ENCODE assay signal across 1 cellular context in genomic region chr11:126357055-126357962, GRCh38.
TF ChIP-seq lines count a peak whose summit lies in the region.

No MANE protein-coding gene starts in this region.

TF ChIP-seq in HepG2, 621 proteins besides CTCF, POLR2A, EP300 and RAD21 (continued from another document):
- TF ChIP-seq ZNF687 (CRISPR knock-in tag; IDR thresholded peaks at IDR 0.05) (peak; percentile 27), TMF1 (CRISPR knock-in tag; IDR thresholded peaks at IDR 0.05; ENCODE audit: low read depth) (no peak), HES4 (CRISPR knock-in tag; IDR thresholded peaks at IDR 0.05; ENCODE audit: borderline replicate concordance) (no peak), ZNF597 (CRISPR knock-in tag; IDR thresholded peaks at IDR 0.05) (no peak), SIN3A (IDR thresholded peaks at IDR 0.05; ENCODE audit: borderline replicate concordance, low read depth, low read length) (no peak), REPIN1 (CRISPR knock-in tag; IDR thresholded peaks at IDR 0.05; ENCODE audit: borderline replicate concordance, low read depth) (no peak), PRDM4 (CRISPR knock-in tag; IDR thresholded peaks at IDR 0.05; ENCODE audit: borderline replicate concordance) (no peak), DNMT1 (CRISPR knock-in tag; IDR thresholded peaks at IDR 0.05) (no peak), ZNF574 (CRISPR knock-in tag; IDR thresholded peaks at IDR 0.05) (0 out of 2 replicates have a peak, but pooled peaks have one; percentile 15), ZNF33A (CRISPR knock-in tag; IDR thresholded peaks at IDR 0.05; ENCODE audit: borderline replicate concordance) (0 out of 2 replicates have a peak, but pooled peaks have one; percentile 44), IRX3 (CRISPR knock-in tag; IDR thresholded peaks at IDR 0.05; ENCODE audit: borderline replicate concordance, low read depth) (no peak), AHR (CRISPR knock-in tag; IDR thresholded peaks at IDR 0.05) (no peak), JUNB (CRISPR knock-in tag; IDR thresholded peaks at IDR 0.05; ENCODE audit: borderline replicate concordance) (no peak), FOXA1 (IDR thresholded peaks at IDR 0.05) (no peak), FOXA1 (CRISPR knock-in tag; IDR thresholded peaks at IDR 0.05) (no peak), MTF2 (CRISPR knock-in tag; IDR thresholded peaks at IDR 0.05; ENCODE audit: borderline replicate concordance) (no peak), ZUFSP (CRISPR knock-in tag; IDR thresholded peaks at IDR 0.05; ENCODE audit: borderline replicate concordance) (no peak), PREB (CRISPR knock-in tag; IDR thresholded peaks at IDR 0.05) (no peak), SOX5 (CRISPR knock-in tag; IDR thresholded peaks at IDR 0.05; ENCODE audit: borderline replicate concordance) (no peak), CBX5 (CRISPR knock-in tag; IDR thresholded peaks at IDR 0.05; ENCODE audit: borderline replicate concordance) (no peak), SKI (IDR thresholded peaks at IDR 0.05; ENCODE audit: partially characterized antibody) (no peak), ZBED4 (CRISPR knock-in tag; IDR thresholded peaks at IDR 0.05; ENCODE audit: borderline replicate concordance) (no peak), BATF2 (CRISPR knock-in tag; IDR thresholded peaks at IDR 0.05) (no peak), SP140L (CRISPR knock-in tag; IDR thresholded peaks at IDR 0.05; ENCODE audit: borderline replicate concordance) (no peak), ZBTB21 (CRISPR knock-in tag; IDR thresholded peaks at IDR 0.05) (no peak)
